ENCODE assay signal across 25 cellular contexts in the genomic region with DNA sequence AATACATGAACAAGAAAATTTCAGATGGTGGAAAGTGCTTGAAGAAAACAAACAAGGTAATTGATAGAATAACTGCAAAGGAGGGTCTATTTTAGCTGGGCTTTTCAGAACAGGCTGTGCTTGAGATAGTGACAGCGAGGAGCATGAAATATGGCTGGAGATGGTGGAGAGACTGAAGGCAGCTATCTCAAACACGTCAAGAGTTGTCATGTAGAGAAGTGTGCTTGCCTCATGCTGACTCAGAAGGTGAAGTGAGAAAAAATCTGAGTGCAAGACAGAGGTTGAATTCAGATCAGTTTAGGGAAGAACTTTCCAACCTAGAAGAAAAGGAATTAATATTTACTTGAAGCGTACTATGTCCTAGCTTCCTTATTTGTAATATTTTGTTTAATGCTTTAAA.
DNase-seq lines count a peak whose midpoint lies in the region; FAIRE-seq and TF ChIP-seq lines count a peak whose summit lies in the region.
"Had no signal": no experiment of that assay in that cellular context is flagged by ENCODE, and none has a peak within 500 bp of the region (broad histone marks: within the 10 kb centered on the region; RNA-seq: fewer than 3 reads in every experiment).

No MANE protein-coding gene starts in this region.

- no peak overlapping the region for H2AFZ ChIP-seq in neuronal stem cell (ENCODE audit: low read length)

- H2BK5ac ChIP-seq in neuronal stem cell (ENCODE audit: low read length): no peak overlapping the region

- TF ChIP-seq CTCF in mesothelial cell of epicardium (IDR thresholded peaks at IDR 0.05; ENCODE audit: unreplicated experiment) (no peak), tibial nerve (IDR thresholded peaks at IDR 0.05) (no peak)

- H3K9me3 Mint-ChIP-seq in mesothelial cell of epicardium: peaks cover 8% of the 10 kb centered on the region
- H3K9me3 Mint-ChIP-seq: natural killer cell treated with Interleukin-12 subunit alpha and Interleukin-12 subunit beta and Interleukin-15 and Interleukin-18, amount 100 ng/mL, for 72 hours had no signal

- H3K27me3 ChIP-seq in neuronal stem cell (ENCODE audit: control insufficient read depth in 3 of 3, insufficient read depth in 3 of 3, low read depth in 1 of 3, low read length in 3 of 3) (peaks cover 0 to 9% (median 0%) of the 10 kb centered on the region in 3 experiments), tibial nerve (no peaks in the 10 kb centered on the region)

- peak; percentile 20 to 25 for DNase-seq in NOMO-1 (lab: John Stamatoyannopoulos, UW; ENCODE audit: unreplicated experiment in 2 of 2)
- no peak for DNase-seq in NOMO-1 treated with dmso at 0.1 percent for 144 hours (lab: John Stamatoyannopoulos, UW; ENCODE audit: unreplicated experiment)
- peak; percentile 16 for DNase-seq in RCC 7860 (ENCODE audit: low spot score)
- DNase-seq in epithelial cell of prostate (ENCODE audit: low read depth, low spot score): no peak
- DNase-seq in neuronal stem cell (ENCODE audit: low spot score): no peak
- DNase-seq in mesothelial cell of epicardium (ENCODE audit: low spot score in 2 of 2, unreplicated experiment in 2 of 2): no peak
- DNase-seq in COLO829 (ENCODE audit: low spot score): no peak
- no peak for DNase-seq in tibial nerve (ENCODE audit: low spot score in 2 of 2)
- DNase-seq: activated CD4-positive, alpha-beta T cell treated with anti-CD3 and anti-CD28 coated beads for 4 hours; amygdala; effector CD8-positive, alpha-beta T cell; NCI-H1436; NCI-H2171; NCI-H748 treated with DMSO at 0.1 percent for 48 hours; posterior cingulate gyrus; RPMI8226; stimulated activated CD4-positive, alpha-beta T cell treated with anti-CD3 and anti-CD28 coated beads, Interleukin-4, amount 100 ng/mL, for 24 hours had no signal

- H3K36me3 ChIP-seq in neuronal stem cell (replicated peaks in 1 of 2; ENCODE audit: control insufficient read depth in 2 of 2, insufficient read depth in 2 of 2, low read length in 2 of 2): no peaks in the 10 kb centered on the region
- H3K36me3 ChIP-seq in tibial nerve: no peaks in the 10 kb centered on the region

- peaks cover 2% of the 10 kb centered on the region for H3K27me3 Mint-ChIP-seq in mesothelial cell of epicardium (ENCODE audit: low read depth)
- H3K27me3 Mint-ChIP-seq: B cell had no signal

- H2BK120ac ChIP-seq in neuronal stem cell (ENCODE audit: low read depth, low read length): no peak overlapping the region

- no peak overlapping the region for H2AK5ac ChIP-seq in neuronal stem cell (ENCODE audit: low read depth, low read length)

- no peak overlapping the region for H2BK12ac ChIP-seq in neuronal stem cell (ENCODE audit: low read length)

- FAIRE-seq in RCC 7860 (lab: Jason Lieb, UNC): no peak
- FAIRE-seq: GM19239, islet of Langerhans, TTC549, urothelium cell line had no signal

- H3K4me2 ChIP-seq in neuronal stem cell (ENCODE audit: insufficient read depth, low read length, poor library complexity, severe bottlenecking): no peak overlapping the region

- H3K27ac Mint-ChIP-seq in mesothelial cell of epicardium: no peak overlapping the region
- H3K27ac Mint-ChIP-seq: B cell; natural killer cell treated with Interleukin-12 subunit alpha and Interleukin-12 subunit beta and Interleukin-15 and Interleukin-18, amount 100 ng/mL, for 72 hours had no signal

- no peak for TF ChIP-seq EP300 in tibial nerve (IDR thresholded peaks at IDR 0.05)

- H3K4me1 ChIP-seq in neuronal stem cell (ENCODE audit: control insufficient read depth in 2 of 2, insufficient read depth in 1 of 2, low read depth in 1 of 2, low read length in 2 of 2): peaks cover 0 to 8% of the 10 kb centered on the region in 2 donors
- no peaks in the 10 kb centered on the region for H3K4me1 ChIP-seq in tibial nerve

- WGBS in neuronal stem cell (ENCODE audit: extremely low coverage in 2 of 2, insufficient read length in 2 of 2, insufficient replicate concordance in 1 of 2), 2 donors: no CpG with 5 or more reads among the region's 3 CpGs
- 74 to 75% methylated on average over 3 of the region's 3 CpGs for WGBS in tibial nerve, 2 donors

- H3K4me3 Mint-ChIP-seq in mesothelial cell of epicardium: no peak overlapping the region
- H3K4me3 Mint-ChIP-seq: B cell; natural killer cell treated with Interleukin-12 subunit alpha and Interleukin-12 subunit beta and Interleukin-15 and Interleukin-18, amount 100 ng/mL, for 72 hours had no signal

- peak overlapping the region; percentile 59 for H3K27ac ChIP-seq in epithelial cell of prostate
- no peak overlapping the region for H3K27ac ChIP-seq in neuronal stem cell (replicated peaks; ENCODE audit: low read length)
- H3K27ac ChIP-seq in tibial nerve: no peak overlapping the region
- H3K27ac ChIP-seq: 22Rv1 had no signal

- H4K91ac ChIP-seq in neuronal stem cell (ENCODE audit: low read depth, low read length, poor library complexity): no peak overlapping the region

- no peak for TF ChIP-seq POLR2A in tibial nerve (IDR thresholded peaks at IDR 0.05)

- no peak overlapping the region for H3K18ac ChIP-seq in neuronal stem cell (ENCODE audit: low read length)

- H3K4ac ChIP-seq in neuronal stem cell (ENCODE audit: low read length): no peak overlapping the region

- H3K4me1 Mint-ChIP-seq in mesothelial cell of epicardium: peaks cover 38% of the 10 kb centered on the region

- no peak overlapping the region for H3K14ac ChIP-seq in neuronal stem cell (ENCODE audit: low read length)

- H3K9me3 ChIP-seq in neuronal stem cell (replicated peaks in 1 of 2; ENCODE audit: control insufficient read depth in 2 of 2, insufficient read depth in 1 of 2, low read depth in 1 of 2, low read length in 2 of 2): no peaks in the 10 kb centered on the region
- no peaks in the 10 kb centered on the region for H3K9me3 ChIP-seq in tibial nerve

- no peaks in the 10 kb centered on the region for H3K36me3 Mint-ChIP-seq in mesothelial cell of epicardium
- H3K36me3 Mint-ChIP-seq: natural killer cell treated with Interleukin-12 subunit alpha and Interleukin-12 subunit beta and Interleukin-15 and Interleukin-18, amount 100 ng/mL, for 72 hours had no signal

- H3K79me1 ChIP-seq in neuronal stem cell (ENCODE audit: low read depth, low read length): no peaks in the 10 kb centered on the region

- H3K4me3 ChIP-seq in neuronal stem cell (ENCODE audit: low read length in 2 of 2) (no peak overlapping the region), tibial nerve (no peak overlapping the region)
- H3K4me3 ChIP-seq: skin epidermis had no signal

- peak overlapping the region; percentile 27 for H3K9ac ChIP-seq in neuronal stem cell (ENCODE audit: low read depth, low read length, poor library complexity)

- H3K23ac ChIP-seq in neuronal stem cell (ENCODE audit: low read depth, low read length, poor library complexity): no peak overlapping the region

- H4K8ac ChIP-seq in neuronal stem cell (ENCODE audit: low read depth, low read length): no peak overlapping the region

- H2BK15ac ChIP-seq in neuronal stem cell (ENCODE audit: low read length): no peak overlapping the region

Comparison
In these comparisons a context has a peak if more than half of its experiments do, and no peak if none do; other contexts are left out.
1. DNase-seq: peak in NOMO-1 (2 of 2) and RCC 7860 (single experiment); none in NOMO-1 treated with dmso at 0.1 percent for 144 hours (single experiment), epithelial cell of prostate (single experiment), neuronal stem cell (single experiment), mesothelial cell of epicardium (0 of 2), COLO829 (single experiment) and tibial nerve (0 of 2).